In genomic region chr19:55178781-55179569, GRCh38 we compare ENCODE assay signal across 8 cellular contexts. TPM values are rescaled to one million over a fixed set of nuclear protein-coding genes. Genes with fewer than 3 reads are reported as not detected.
DNase-seq lines count a peak whose midpoint lies in the region; ATAC-seq and TF ChIP-seq lines count a peak whose summit lies in the region.

No MANE protein-coding gene starts in this region.

- H3K4me1 ChIP-seq in ascending aorta: peaks cover 0 to 3% of the 10 kb centered on the region in 2 donors
- H3K4me1 ChIP-seq in iPS DF 6.9 (ENCODE audit: control insufficient read depth, insufficient read depth, low read length): 0 out of 2 replicates have a peak, but pooled peaks cover 2% of the 10 kb centered on the region

- in situ Hi-C loops in G401 (cut with HindIII; ENCODE audit: low sequenced_read_pairs): loop anchor here (10.0 kb wide), 2 partner anchors 64 to 166 kb away; partner anchors contain the start of gene PPP1R12C

- H3K36me3 ChIP-seq in ascending aorta (no peaks in the 10 kb centered on the region), iPS DF 6.9 (ENCODE audit: control insufficient read depth, insufficient read depth, low read length) (no peaks in the 10 kb centered on the region)

- intact Hi-C loops in ascending aorta (cut with DNase I): no loop called here

- H3K4me3 ChIP-seq in ascending aorta (peak overlapping the region; percentile 7 to 45), iPS DF 6.9 (ENCODE audit: low read length) (peak overlapping the region; percentile 46; the same call in 1 of the 2 replicates), skin epidermis (peak overlapping the region in 6 of 7 experiments; percentile 5 to 28 (median 16))

- peak; percentile 80 for ATAC-seq in HG02610 (IDR thresholded peaks at IDR 0.05; ENCODE audit: unreplicated experiment)

- WGBS in iPS DF 6.9 (ENCODE audit: insufficient coverage, insufficient read length): no CpG with 5 or more reads among the region's 58 CpGs

- no peak overlapping the region for H3K27ac ChIP-seq in ascending aorta
- H3K27ac ChIP-seq in iPS DF 6.9 (ENCODE audit: low read length): no peak overlapping the region
- H3K27ac ChIP-seq in skin epidermis: no peak overlapping the region

- DNase-seq in G401 (ENCODE audit: low spot score): peak; percentile 91
- DNase-seq in NCI-H146 treated with DMSO at 0.1 percent for 48 hours (lab: John Stamatoyannopoulos, UW; ENCODE audit: unreplicated experiment): peak; percentile 79
- peak; percentile 94 for DNase-seq in T-helper 22 cell (ENCODE audit: low read depth)
- DNase-seq in ascending aorta (ENCODE audit: low spot score in 2 of 2): peak in 1 of 2 donors; percentile 75
- DNase-seq in iPS DF 6.9 (ENCODE audit: low read depth, low spot score): no peak
- DNase-seq in cortex of kidney (lab: John Stamatoyannopoulos, UW): no peak

- H3K27me3 ChIP-seq in ascending aorta (peaks cover 40% of the 10 kb centered on the region), iPS DF 6.9 (ENCODE audit: control insufficient read depth, insufficient read depth, low read length) (peaks cover 4% of the 10 kb centered on the region; the same call in 1 of the 2 replicates)

- H3K9me3 ChIP-seq in ascending aorta (no peaks in the 10 kb centered on the region), iPS DF 6.9 (ENCODE audit: control insufficient read depth, insufficient read depth, low read length) (no peaks in the 10 kb centered on the region)

- TF ChIP-seq CTCF in ascending aorta (IDR thresholded peaks at IDR 0.05): no peak

RNA-seq across cellular contexts. Expression of gene SYT5, which starts 1.1 kb away (rescaled TPM):
- 0.85 and 1.2 TPM in 2 replicates for total RNA-seq in G401 (2014; rRNA removed; shearing (Covaris generic))
- not detected for total RNA-seq in ascending aorta

RNA-seq across cellular contexts. Expression of gene DNAAF3, which starts 12.6 kb away (rescaled TPM):
- 25.2 and 37.7 TPM in 2 replicates for total RNA-seq in G401 (2014; rRNA removed; shearing (Covaris generic))
- total RNA-seq in ascending aorta: not detected

RNA-seq across cellular contexts. Expression of gene TNNI3, which starts 21.4 kb away (rescaled TPM):
- 13.5 and 25.2 TPM in 2 replicates for total RNA-seq in G401 (2014; rRNA removed; shearing (Covaris generic))
- not detected for total RNA-seq in ascending aorta

RNA-seq across cellular contexts. Expression of gene TNNT1, which starts 30.0 kb away (rescaled TPM):
- total RNA-seq in G401 (2014; rRNA removed; shearing (Covaris generic)): 423 and 463 TPM in 2 replicates
- total RNA-seq in ascending aorta: not detected

RNA-seq across cellular contexts. Expression of gene PTPRH, which starts 30.3 kb away (rescaled TPM):
- 5.2 and 20.7 TPM in 2 replicates for total RNA-seq in G401 (2014; rRNA removed; shearing (Covaris generic))
- 0.64 TPM for total RNA-seq in ascending aorta

Comparison
In these comparisons a context has a peak if more than half of its experiments do, and no peak if none do; other contexts are left out.
1. DNase-seq: peak in G401 (single experiment), NCI-H146 treated with DMSO at 0.1 percent for 48 hours (single experiment) and T-helper 22 cell (single experiment); none in iPS DF 6.9 (single experiment) and cortex of kidney (single experiment).
2. RNA of gene DNAAF3, which starts 12.6 kb away (total RNA-seq): 25.2 to 37.7 TPM in G401; not detected in ascending aorta (single experiment); every median in the first group is over 10 times any median in the second.
3. RNA of gene TNNI3, which starts 21.4 kb away (total RNA-seq): 13.5 to 25.2 TPM in G401; not detected in ascending aorta (single experiment); every median in the first group is over 10 times any median in the second.
4. Peak in every context shown above with its lines, with median percentiles within 50 percentile points of each other: H3K4me3 ChIP-seq.